Comparison of ENCODE assay signal across 37 cellular contexts in genomic region chr19:32814624-32815023, GRCh38. TPM values are rescaled to one million over a fixed set of nuclear protein-coding genes. Genes with fewer than 3 reads are reported as not detected.
"Had no signal": no experiment of that assay in that cellular context is flagged by ENCODE, and none has a peak within 500 bp of the region (broad histone marks: within the 10 kb centered on the region; RNA-seq: fewer than 3 reads in every experiment).

No MANE protein-coding gene starts in this region.

- H3K36me3 ChIP-seq: MG63 had no signal

- H3K4me2 ChIP-seq: KMS-11 had no signal

- DNase-seq: Kasumi-1, MG63, MM.1S, MV-4-11, NCI-H1092, NCI-H1105, NCI-H1105 treated with DMSO at 0.1 percent for 48 hours, NCI-H1417 treated with DMSO at 0.1 percent for 48 hours, NCI-H1436, NCI-H1436 treated with DMSO at 0.1 percent for 48 hours, NCI-H146, NCI-H1694, NCI-H1694 treated with DMSO at 0.1 percent for 48 hours, NCI-H187, NCI-H187 treated with DMSO at 0.1 percent for 48 hours, NCI-H1930, NCI-H2029, NCI-H2029 treated with DMSO at 0.1 percent for 48 hours, NCI-H2081, NCI-H2081 treated with DMSO at 0.1 percent for 48 hours, NCI-H2107, NCI-H2171, NCI-H2171 treated with DMSO at 0.1 percent for 48 hours, NCI-H2227 treated with DMSO at 0.1 percent for 48 hours, NCI-H226, NCI-H345, NCI-H446, NCI-H446 treated with DMSO at 0.1 percent for 48 hours, NCI-H510A, NCI-H510A treated with DMSO at 0.1 percent for 48 hours, NCI-H524, NCI-H524 treated with DMSO at 0.1 percent for 48 hours had no signal

- H3K27me3 ChIP-seq: MG63 had no signal

- H3K9me3 ChIP-seq: MG63 had no signal

- H3K4me3 ChIP-seq: MG63 had no signal

- H3K27ac ChIP-seq: KMS-11 had no signal

- H3K9ac ChIP-seq: KMS-11 had no signal

RNA-seq across cellular contexts. Expression of gene SLC7A9, which starts 54.9 kb away (rescaled TPM):
- total RNA-seq: LHCN-M2, M059J, MCF 10A, NCI-H460 had no signal
